ENCODE assay signal across 11 cellular contexts in the genomic region with DNA sequence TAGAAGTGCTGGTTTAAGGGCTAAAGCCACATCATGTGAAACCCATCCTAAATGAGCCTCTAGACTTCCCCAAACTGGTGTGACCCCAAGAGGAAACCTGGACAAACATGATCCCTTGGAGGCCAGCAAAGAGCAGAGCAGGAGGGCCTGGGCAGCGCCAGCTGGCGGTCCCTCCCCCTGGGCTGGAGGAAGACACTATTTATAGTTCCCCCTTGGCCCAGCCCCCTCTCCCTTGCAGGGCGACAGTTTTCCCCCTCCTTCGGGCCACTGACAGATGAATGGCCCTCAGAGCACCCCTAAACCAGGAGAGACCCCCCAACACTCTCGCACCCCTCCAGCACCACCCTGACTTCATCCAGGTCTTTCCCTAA. TPM values are rescaled to one million over a fixed set of nuclear protein-coding genes. Genes with fewer than 3 reads are reported as not detected.
DNase-seq lines count a peak whose midpoint lies in the region; ATAC-seq, FAIRE-seq and TF ChIP-seq lines count a peak whose summit lies in the region.
"Had no signal": no experiment of that assay in that cellular context is flagged by ENCODE, and none has a peak within 500 bp of the region (broad histone marks: within the 10 kb centered on the region; RNA-seq: fewer than 3 reads in every experiment).

No MANE protein-coding gene starts in this region.

- H2AFZ ChIP-seq in H1 (ENCODE audit: low read length) (no peak overlapping the region), neural progenitor cell (replicated peaks) (no peak overlapping the region)

- H4K8ac ChIP-seq in H1 (ENCODE audit: extremely low read depth, insufficient read depth, low read length): no peak overlapping the region

- H3K18ac ChIP-seq in H1 (ENCODE audit: extremely low read depth, low read length): peak overlapping the region; percentile 71

- peaks cover 13% of the 10 kb centered on the region for H3K27me3 Mint-ChIP-seq in neural progenitor cell (ENCODE audit: insufficient read depth, low read depth)

- H2BK15ac ChIP-seq in H1 (ENCODE audit: low read length): peak overlapping the region; percentile 100; the same call in 1 of the 2 replicates

- H2BK120ac ChIP-seq in H1 (replicated peaks; ENCODE audit: low read depth, low read length): no peak overlapping the region

- 80% methylated on average over 1 of the region's 5 CpGs; no CpG with 5 or more reads in 1 of the 2 experiments for WGBS in H1 (ENCODE audit: extremely low coverage in 1 of 2, insufficient coverage in 1 of 2, insufficient read length in 1 of 2, insufficient replicate concordance in 2 of 2, low coverage in 1 of 2, low lambda C conversion rate in 2 of 2, missing lambda C conversion rate in 1 of 2), 2 experiments

- POLR2A ChIA-PET in H1 (lab: Charles Lee; ENCODE audit: partially characterized antibody): interaction anchor here (0.7 to 1.6 kb wide), 11 partner anchors 15 to 320 kb away, joined by 3 to 6 read pairs (median 4); a partner anchor contains a TSS

- H3K36me3 Mint-ChIP-seq in neural progenitor cell: no peaks in the 10 kb centered on the region

- no peak overlapping the region for H3K27ac ChIP-seq in H1 (ENCODE audit: low read depth, low read length)
- H3K27ac ChIP-seq in neural progenitor cell: no peak overlapping the region

- H2BK20ac ChIP-seq in H1 (ENCODE audit: low read length): peak overlapping the region; percentile 92

- no peak for FAIRE-seq in H1 (lab: Jason Lieb, UNC)
- FAIRE-seq: HTR-8/SVneo had no signal

- H3K36me3 ChIP-seq in H1 (ENCODE audit: control insufficient read depth in 2 of 4, insufficient read depth in 4 of 4, low read length in 3 of 4) (no peaks in the 10 kb centered on the region), neural progenitor cell (no peaks in the 10 kb centered on the region)

- CTCF ChIA-PET in H1 (lab: Charles Lee; ENCODE audit: partially characterized antibody): interaction anchor here (0.7 to 6.7 kb wide), 17 partner anchors 8 to 173 kb away, joined by 3 to 52 read pairs (median 4); a partner anchor contains a TSS

- H3K23me2 ChIP-seq in H1 (ENCODE audit: low read depth, low read length): peaks cover 2% of the 10 kb centered on the region; the same call in 1 of the 2 replicates

- peak overlapping the region; percentile 97 for H3K27ac Mint-ChIP-seq in neural progenitor cell

- DNase-seq in AG10803 (ENCODE audit: low read depth) (no peak), M059J (ENCODE audit: low read depth) (peak; percentile 32), H1 (ENCODE audit: low read depth in 1 of 2, low spot score in 2 of 2) (no peak), neural progenitor cell (ENCODE audit: low spot score) (no peak), DMS53 (lab: John Stamatoyannopoulos, UW) (no peak)
- no peak for DNase-seq in stimulated activated CD4-positive, alpha-beta T cell treated with anti-CD3 and anti-CD28 coated beads, Interleukin-15, amount 100 ng/mL, for 24 hours
- DNase-seq in stimulated activated naive CD4-positive, alpha-beta T cell (lab: John Stamatoyannopoulos, UW): no peak
- DNase-seq: activated gamma-delta T cell; stimulated activated CD4-positive, alpha-beta T cell treated with anti-CD3 and anti-CD28 coated beads, Interleukin-4, amount 100 ng/mL, for 4 hours had no signal

- H3K14ac ChIP-seq in H1 (ENCODE audit: insufficient read length): no peak overlapping the region

- H3K4me2 ChIP-seq in H1 (ENCODE audit: insufficient read depth in 1 of 2, low read depth in 2 of 2, low read length in 2 of 2) (peak overlapping the region; percentile 59 to 64), neural progenitor cell (peak overlapping the region; percentile 70)

- H3K4me3 Mint-ChIP-seq in neural progenitor cell: peak overlapping the region; percentile 75

- no peak for TF ChIP-seq RAD21 in H1 (IDR thresholded peaks at IDR 0.05 in 1 of 2, conservative IDR thresholded peaks at IDR 0.05 in 1 of 2; ENCODE audit: low read depth in 2 of 2, low read length in 2 of 2)

- H3K9ac ChIP-seq in H1 (replicated peaks in 1 of 4; ENCODE audit: extremely low read depth in 1 of 4, low read depth in 3 of 4, low read length in 3 of 4) (no peak overlapping the region; a peak in 3 of 7 replicates), neural progenitor cell (no peak overlapping the region)

- no peak for ATAC-seq in GM18868 (IDR thresholded peaks at IDR 0.05; ENCODE audit: unreplicated experiment)

- peak overlapping the region; percentile 5 for H3K4me3 ChIP-seq in AG10803 (ENCODE audit: low read length)
- H3K4me3 ChIP-seq in H1 (ENCODE audit: extremely low read depth in 1 of 4, insufficient read depth in 2 of 4, low read depth in 3 of 4, low read length in 4 of 4): peak overlapping the region in 1 of 4 experiments; percentile 46; a peak in 3 of 8 replicates
- peak overlapping the region; percentile 30 for H3K4me3 ChIP-seq in neural progenitor cell

- peak overlapping the region; percentile 88 for H2BK5ac ChIP-seq in H1 (ENCODE audit: low read depth, low read length)

- H3K23ac ChIP-seq in H1 (ENCODE audit: insufficient read length): no peak overlapping the region

- H3K56ac ChIP-seq in H1 (replicated peaks; ENCODE audit: insufficient read length, low read depth, low read length): no peak overlapping the region

- TF ChIP-seq CTCF in AG10803 (conservative IDR thresholded peaks at IDR 0.05; ENCODE audit: low read length): no peak
- TF ChIP-seq CTCF in H1 (IDR thresholded peaks at IDR 0.05; ENCODE audit: control extremely low read depth in 1 of 3, insufficient read depth in 1 of 3, low read depth in 1 of 3, low read length in 3 of 3): no peak
- TF ChIP-seq CTCF in neural progenitor cell (IDR thresholded peaks at IDR 0.05): no peak

- H4K5ac ChIP-seq in H1 (ENCODE audit: insufficient read length, low read depth, low read length): peak overlapping the region; percentile 44

- H3K27me3 ChIP-seq in H1 (replicated peaks in 1 of 4; ENCODE audit: control insufficient read depth in 3 of 4, extremely low read depth in 1 of 4, insufficient read depth in 3 of 4, low read length in 3 of 4) (no peaks in the 10 kb centered on the region), neural progenitor cell (no peaks in the 10 kb centered on the region)

- no peaks in the 10 kb centered on the region for H3K9me3 ChIP-seq in H1 (ENCODE audit: insufficient read depth in 2 of 2, low read depth in 1 of 2, low read length in 1 of 2)
- no peaks in the 10 kb centered on the region for H3K9me3 ChIP-seq in neural progenitor cell (ENCODE audit: low read depth)

- H3K9me3 Mint-ChIP-seq in neural progenitor cell: no peaks in the 10 kb centered on the region

- H3K79me1 ChIP-seq in H1 (ENCODE audit: low read depth, low read length): peaks cover 4% of the 10 kb centered on the region; the same call in 1 of the 2 replicates

- TF ChIP-seq EP300 in H1 (IDR thresholded peaks at IDR 0.05; ENCODE audit: borderline replicate concordance in 1 of 2, low read depth in 2 of 2, low read length in 2 of 2): no peak

- H4K20me1 ChIP-seq in H1 (replicated peaks in 1 of 2; ENCODE audit: control insufficient read depth in 1 of 2, insufficient read depth in 2 of 2, low read length in 2 of 2): no peaks in the 10 kb centered on the region
- no peaks in the 10 kb centered on the region for H4K20me1 ChIP-seq in neural progenitor cell (ENCODE audit: low read depth)

- no peak for TF ChIP-seq POLR2A in H1 (IDR thresholded peaks at IDR 0.05; ENCODE audit: control extremely low read depth in 1 of 2, low read depth in 2 of 2, low read length in 2 of 2)

- peak overlapping the region; percentile 25 for H4K91ac ChIP-seq in H1 (replicated peaks; ENCODE audit: insufficient read length, low read length)

- peaks cover 30% of the 10 kb centered on the region for H3F3A ChIP-seq in neural progenitor cell (ENCODE audit: low read depth)

- H3K4me1 ChIP-seq in H1 (replicated peaks in 1 of 4; ENCODE audit: control insufficient read depth in 3 of 4, insufficient read depth in 4 of 4, low read length in 3 of 4): peaks cover 4 to 34% (median 20%) of the 10 kb centered on the region in 4 experiments
- peaks cover 40% of the 10 kb centered on the region for H3K4me1 ChIP-seq in neural progenitor cell

- peak overlapping the region; percentile 69; the same call in 1 of the 2 replicates for H2AK5ac ChIP-seq in H1 (ENCODE audit: low read depth, low read length)

- H3K4ac ChIP-seq in H1 (replicated peaks; ENCODE audit: insufficient read length, low read depth, low read length): peak overlapping the region; percentile 1

- H2BK12ac ChIP-seq in H1 (ENCODE audit: low read depth, low read length): peak overlapping the region; percentile 99

- peaks cover 54% of the 10 kb centered on the region for H3K4me1 Mint-ChIP-seq in neural progenitor cell

- H3K79me2 ChIP-seq in H1 (ENCODE audit: control insufficient read depth in 1 of 2, insufficient read depth in 2 of 2, low read length in 2 of 2): peaks cover 0 to 4% of the 10 kb centered on the region in 2 experiments; a peak in 1 of 4 replicates
- peaks cover 8% of the 10 kb centered on the region for H3K79me2 ChIP-seq in neural progenitor cell (ENCODE audit: low read depth)

RNA-seq across cellular contexts. Expression of a gene that starts 2.9 kb away (rescaled TPM):
- total RNA-seq in M059J (2014; rRNA removed; shearing (Covaris generic)): 0.17 and 2.7 TPM in 2 replicates
- total RNA-seq in H1 (2021; fragmentation: NEBNext Ultra II Directional; extraction: Animal tissue kit (Norgen Biotek cat#: 25700)): not detected in 2 replicates
- polyA plus RNA-seq in H1 (2011; rRNA removed): 0.14 and 0.22 TPM in 2 replicates
- 0.16 TPM for polyA plus RNA-seq in H1 (2011; cell fraction: cytosol; rRNA removed)
- polyA plus RNA-seq in H1 (2011; cell fraction: nucleus; rRNA removed): 1.9 TPM
- 0.23 to 0.41 TPM (median 0.36 TPM) in 4 replicates for polyA plus RNA-seq in H1 (2012, experiment 1 of 2)
- 0.18 TPM for polyA plus RNA-seq in H1 (2012, experiment 2 of 2)
- 0.10 TPM for polyA plus RNA-seq in H1 (2013, experiment 1 of 2)
- polyA plus RNA-seq in H1 (2013, experiment 2 of 2): 0.11 TPM
- polyA minus RNA-seq in H1 (2011; rRNA and poly(A)+ RNA removed): 0.15 and 0.47 TPM in 2 replicates
- not detected for polyA minus RNA-seq in H1 (2011; cell fraction: cytosol; rRNA and poly(A)+ RNA removed)
- polyA minus RNA-seq in H1 (2011; cell fraction: nucleus; rRNA and poly(A)+ RNA removed): 0.90 TPM
- total RNA-seq in neural progenitor cell (ENCODE audit: low replicate concordance): 0.34 TPM in 1 of 2 replicates, not detected in the other

RNA-seq across cellular contexts. Expression of a gene that starts 4.0 kb away (rescaled TPM):
- total RNA-seq in M059J (2014; rRNA removed; shearing (Covaris generic)): 19.5 and 31.0 TPM in 2 replicates
- 10.7 and 11.3 TPM in 2 replicates for total RNA-seq in H1 (2021; fragmentation: NEBNext Ultra II Directional; extraction: Animal tissue kit (Norgen Biotek cat#: 25700))
- 20.1 and 20.3 TPM in 2 replicates for polyA plus RNA-seq in H1 (2011; rRNA removed)
- polyA plus RNA-seq in H1 (2011; cell fraction: cytosol; rRNA removed): 21.1 TPM
- 47.8 TPM for polyA plus RNA-seq in H1 (2011; cell fraction: nucleus; rRNA removed)
- 10.5 to 17.4 TPM (median 13.7 TPM) in 4 replicates for polyA plus RNA-seq in H1 (2012, experiment 1 of 2)
- polyA plus RNA-seq in H1 (2012, experiment 2 of 2): 11.5 TPM
- 7.8 TPM for polyA plus RNA-seq in H1 (2013, experiment 1 of 2)
- polyA plus RNA-seq in H1 (2013, experiment 2 of 2): 7.2 TPM
- 17.4 and 24.1 TPM in 2 replicates for polyA minus RNA-seq in H1 (2011; rRNA and poly(A)+ RNA removed)
- polyA minus RNA-seq in H1 (2011; cell fraction: cytosol; rRNA and poly(A)+ RNA removed): 13.2 TPM
- 16.4 TPM for polyA minus RNA-seq in H1 (2011; cell fraction: nucleus; rRNA and poly(A)+ RNA removed)
- 59.5 and 102 TPM in 2 replicates for total RNA-seq in neural progenitor cell (ENCODE audit: low replicate concordance)

RNA-seq across cellular contexts. Expression of a gene that starts 34.5 kb away (rescaled TPM):
- total RNA-seq in M059J (2014; rRNA removed; shearing (Covaris generic)): 17.0 and 33.1 TPM in 2 replicates
- 7.8 and 10.7 TPM in 2 replicates for total RNA-seq in H1 (2021; fragmentation: NEBNext Ultra II Directional; extraction: Animal tissue kit (Norgen Biotek cat#: 25700))
- 13.9 and 15.6 TPM in 2 replicates for polyA plus RNA-seq in H1 (2011; rRNA removed)
- polyA plus RNA-seq in H1 (2011; cell fraction: cytosol; rRNA removed): 7.8 TPM
- polyA plus RNA-seq in H1 (2011; cell fraction: nucleus; rRNA removed): 112 TPM
- 11.1 to 26.5 TPM (median 23.5 TPM) in 4 replicates for polyA plus RNA-seq in H1 (2012, experiment 1 of 2)
- polyA plus RNA-seq in H1 (2012, experiment 2 of 2): 7.2 TPM
- polyA plus RNA-seq in H1 (2013, experiment 1 of 2): 4.3 TPM
- polyA plus RNA-seq in H1 (2013, experiment 2 of 2): 4.5 TPM
- polyA minus RNA-seq in H1 (2011; rRNA and poly(A)+ RNA removed): 3.2 and 4.3 TPM in 2 replicates
- 2.4 TPM for polyA minus RNA-seq in H1 (2011; cell fraction: cytosol; rRNA and poly(A)+ RNA removed)
- 16.7 TPM for polyA minus RNA-seq in H1 (2011; cell fraction: nucleus; rRNA and poly(A)+ RNA removed)
- 3.0 and 13.3 TPM in 2 replicates for total RNA-seq in neural progenitor cell (ENCODE audit: low replicate concordance)

RNA-seq across cellular contexts. Expression of a gene that starts 48.8 kb away (rescaled TPM):
- total RNA-seq in M059J (2014; rRNA removed; shearing (Covaris generic)): 147 and 314 TPM in 2 replicates
- total RNA-seq in H1 (2021; fragmentation: NEBNext Ultra II Directional; extraction: Animal tissue kit (Norgen Biotek cat#: 25700)): 310 TPM in 2 replicates
- 720 TPM in 2 replicates for polyA plus RNA-seq in H1 (2011; rRNA removed)
- polyA plus RNA-seq in H1 (2011; cell fraction: cytosol; rRNA removed): 628 TPM
- polyA plus RNA-seq in H1 (2011; cell fraction: nucleus; rRNA removed): 930 TPM
- polyA plus RNA-seq in H1 (2012, experiment 1 of 2): 341 to 466 TPM (median 436 TPM) in 4 replicates
- polyA plus RNA-seq in H1 (2012, experiment 2 of 2): 815 TPM
- polyA plus RNA-seq in H1 (2013, experiment 1 of 2): 179 TPM
- polyA plus RNA-seq in H1 (2013, experiment 2 of 2): 164 TPM
- 871 and 931 TPM in 2 replicates for polyA minus RNA-seq in H1 (2011; rRNA and poly(A)+ RNA removed)
- polyA minus RNA-seq in H1 (2011; cell fraction: cytosol; rRNA and poly(A)+ RNA removed): 323 TPM
- polyA minus RNA-seq in H1 (2011; cell fraction: nucleus; rRNA and poly(A)+ RNA removed): 283 TPM
- total RNA-seq in neural progenitor cell (ENCODE audit: low replicate concordance): 240 and 246 TPM in 2 replicates

RNA-seq across cellular contexts. Expression of a gene that starts 56.7 kb away (rescaled TPM):
- 282 and 311 TPM in 2 replicates for total RNA-seq in M059J (2014; rRNA removed; shearing (Covaris generic))
- 191 and 196 TPM in 2 replicates for total RNA-seq in H1 (2021; fragmentation: NEBNext Ultra II Directional; extraction: Animal tissue kit (Norgen Biotek cat#: 25700))
- polyA plus RNA-seq in H1 (2011; rRNA removed): 315 and 422 TPM in 2 replicates
- 247 TPM for polyA plus RNA-seq in H1 (2011; cell fraction: cytosol; rRNA removed)
- 217 TPM for polyA plus RNA-seq in H1 (2011; cell fraction: nucleus; rRNA removed)
- 171 to 240 TPM (median 225 TPM) in 4 replicates for polyA plus RNA-seq in H1 (2012, experiment 1 of 2)
- 223 TPM for polyA plus RNA-seq in H1 (2012, experiment 2 of 2)
- polyA plus RNA-seq in H1 (2013, experiment 1 of 2): 278 TPM
- 358 TPM for polyA plus RNA-seq in H1 (2013, experiment 2 of 2)
- polyA minus RNA-seq in H1 (2011; rRNA and poly(A)+ RNA removed): 107 and 149 TPM in 2 replicates
- polyA minus RNA-seq in H1 (2011; cell fraction: cytosol; rRNA and poly(A)+ RNA removed): 143 TPM
- polyA minus RNA-seq in H1 (2011; cell fraction: nucleus; rRNA and poly(A)+ RNA removed): 52.6 TPM
- total RNA-seq in neural progenitor cell (ENCODE audit: low replicate concordance): 54.8 and 133 TPM in 2 replicates
